ENCODE assay signal across 10 cellular contexts in genomic region chr12:63294327-63294632, GRCh38.
A peak's percentile ranks its signal among the peaks of the same experiment; 100 is the strongest.
DNase-seq lines count a peak whose midpoint lies in the region; ATAC-seq and TF ChIP-seq lines count a peak whose summit lies in the region.
"Had no signal": no experiment of that assay in that cellular context is flagged by ENCODE, and none has a peak within 500 bp of the region (broad histone marks: within the 10 kb centered on the region; RNA-seq: fewer than 3 reads in every experiment).

No MANE protein-coding gene starts in this region.

- POLR2A ChIA-PET in Caco-2 (lab: Charles Lee), result no interaction called here
- POLR2A ChIA-PET in HEK293 (lab: Yijun Ruan, JAX), result no interaction called here

- H3F3A ChIP-seq in MM.1S (ENCODE audit: insufficient read depth, low read length), result no peaks in the 10 kb centered on the region

- no peaks in the 10 kb centered on the region; the same call in 1 of the 2 replicates for H3K9me3 ChIP-seq in Caco-2
- no peaks in the 10 kb centered on the region for H3K9me3 ChIP-seq in HEK293 (ENCODE audit: control insufficient read depth, insufficient read depth, low read depth, low read length)
- H3K9me3 ChIP-seq in NT2/D1 (ENCODE audit: insufficient read depth, low read length), result no peaks in the 10 kb centered on the region
- H3K9me3 ChIP-seq in upper lobe of left lung, result no peaks in the 10 kb centered on the region
- H3K9me3 ChIP-seq in MM.1S (replicated peaks; ENCODE audit: insufficient read depth, low read length), result no peaks in the 10 kb centered on the region

- H3K36me3 Mint-ChIP-seq in Caco-2 (ENCODE audit: insufficient read depth, unreplicated experiment), result no peaks in the 10 kb centered on the region
- no peaks in the 10 kb centered on the region for H3K36me3 Mint-ChIP-seq in activated CD8-positive, alpha-beta memory T cell treated with anti-CD3 and anti-CD28 coated beads, Interleukin-2, amount 10 ng/mL, durations not matched to agents 7 days and 5 days

- CTCF ChIA-PET in Caco-2 (lab: Charles Lee) (interaction anchor here (0.6 kb wide), 1 partner anchor 1732 kb away, joined by 3 read pairs; no protein-coding TSS in a partner anchor), HEK293 (lab: Yijun Ruan, JAX) (interaction anchor here (1.0 kb wide), 1 partner anchor 46 kb away, joined by 3 read pairs; no protein-coding TSS in a partner anchor)
- CTCF ChIA-PET in activated CD8-positive, alpha-beta memory T cell treated with anti-CD3 and anti-CD28 coated beads, Interleukin-2, amount 10 ng/mL, durations not matched to agents 7 days and 5 days (lab: Charles Lee), result no interaction called here

- H3K27me3 Mint-ChIP-seq in Caco-2 (ENCODE audit: insufficient read depth, unreplicated experiment), result no peaks in the 10 kb centered on the region
- peaks cover 4% of the 10 kb centered on the region for H3K27me3 Mint-ChIP-seq in activated CD8-positive, alpha-beta memory T cell treated with anti-CD3 and anti-CD28 coated beads, Interleukin-2, amount 10 ng/mL, durations not matched to agents 7 days and 5 days
- H3K27me3 Mint-ChIP-seq: dendritic cell treated with granulocyte-macrophage colony-stimulating factor and Interleukin-4, amounts not matched to agents 40 ng/mL and 50 ng/mL, for 4 days had no signal

- TF ChIP-seq POLR2A in upper lobe of left lung (IDR thresholded peaks at IDR 0.05), result no peak

- TF ChIP-seq CTCF in Caco-2 (IDR thresholded peaks at IDR 0.05; ENCODE audit: insufficient read depth in 1 of 2, low read depth in 1 of 2, low read length in 1 of 2, severe bottlenecking in 1 of 2, unreplicated experiment in 1 of 2) (no peak), HEK293 (tag by site-specific recombination; IDR thresholded peaks at IDR 0.05) (no peak), upper lobe of left lung (IDR thresholded peaks at IDR 0.05) (no peak), MM.1S (IDR thresholded peaks at IDR 0.05; ENCODE audit: low read length) (no peak)

- H4K20me1 ChIP-seq in MM.1S (ENCODE audit: insufficient read depth, low read length), result no peaks in the 10 kb centered on the region

- no peak overlapping the region for H3K4me3 Mint-ChIP-seq in Caco-2 (ENCODE audit: unreplicated experiment)
- H3K4me3 Mint-ChIP-seq in activated CD8-positive, alpha-beta memory T cell treated with anti-CD3 and anti-CD28 coated beads, Interleukin-2, amount 10 ng/mL, durations not matched to agents 7 days and 5 days, result no peak overlapping the region
- H3K4me3 Mint-ChIP-seq: dendritic cell treated with granulocyte-macrophage colony-stimulating factor and Interleukin-4, amounts not matched to agents 40 ng/mL and 50 ng/mL, for 4 days had no signal

- no peak for ATAC-seq in activated CD8-positive, alpha-beta memory T cell treated with anti-CD3 and anti-CD28 coated beads, Interleukin-2, amount 10 ng/mL, durations not matched to agents 7 days and 5 days
- ATAC-seq in upper lobe of left lung (ENCODE audit: low FRiP score in 2 of 2) (no peak), esophagus mucosa (no peak)
- ATAC-seq: Panc1 had no signal

- H3K9ac ChIP-seq in NT2/D1 (ENCODE audit: insufficient read length, low read depth) (no peak overlapping the region), MM.1S (ENCODE audit: low read length) (no peak overlapping the region)

- H3K27ac ChIP-seq in HEK293 (ENCODE audit: extremely low read depth, low read depth, low read length), result no peak overlapping the region
- H3K27ac ChIP-seq in upper lobe of left lung, result no peak overlapping the region
- no peak overlapping the region for H3K27ac ChIP-seq in MM.1S (ENCODE audit: low read length)

- peaks cover 4% of the 10 kb centered on the region for H3K4me1 Mint-ChIP-seq in Caco-2 (ENCODE audit: low read depth, unreplicated experiment)
- no peaks in the 10 kb centered on the region for H3K4me1 Mint-ChIP-seq in activated CD8-positive, alpha-beta memory T cell treated with anti-CD3 and anti-CD28 coated beads, Interleukin-2, amount 10 ng/mL, durations not matched to agents 7 days and 5 days

- TF ChIP-seq EP300 in upper lobe of left lung (IDR thresholded peaks at IDR 0.05), result no peak

- no peaks in the 10 kb centered on the region for H3K9me3 Mint-ChIP-seq in Caco-2 (ENCODE audit: unreplicated experiment)
- no peaks in the 10 kb centered on the region for H3K9me3 Mint-ChIP-seq in activated CD8-positive, alpha-beta memory T cell treated with anti-CD3 and anti-CD28 coated beads, Interleukin-2, amount 10 ng/mL, durations not matched to agents 7 days and 5 days (ENCODE audit: low read depth)
- H3K9me3 Mint-ChIP-seq: dendritic cell treated with granulocyte-macrophage colony-stimulating factor and Interleukin-4, amounts not matched to agents 40 ng/mL and 50 ng/mL, for 4 days had no signal

- 41 to 54% methylated on average over 1 of the region's 1 CpG for WGBS in upper lobe of left lung, 2 donors

- H3K27me3 ChIP-seq in Caco-2 (replicated peaks; ENCODE audit: control insufficient read depth, insufficient read depth, low read length), result no peaks in the 10 kb centered on the region
- H3K27me3 ChIP-seq in NT2/D1 (ENCODE audit: insufficient read depth, insufficient read length), result no peaks in the 10 kb centered on the region
- no peaks in the 10 kb centered on the region for H3K27me3 ChIP-seq in upper lobe of left lung
- no peaks in the 10 kb centered on the region for H3K27me3 ChIP-seq in MM.1S (replicated peaks; ENCODE audit: insufficient read depth, low read length)

- H3K4me2 ChIP-seq in MM.1S (ENCODE audit: low read depth, low read length), result no peak overlapping the region

- no TSS peak for BruUV-seq in Caco-2 (replicated peaks; lab: Mats Ljungman, UMichigan)

- no peaks in the 10 kb centered on the region for H3K9me2 ChIP-seq in MM.1S (replicated peaks; ENCODE audit: insufficient read depth, low read length)

- H3K36me3 ChIP-seq in Caco-2 (ENCODE audit: control insufficient read depth, insufficient read depth, low read length) (no peaks in the 10 kb centered on the region), HEK293 (ENCODE audit: control insufficient read depth in 2 of 2, insufficient read depth in 1 of 2, low read length in 2 of 2) (no peaks in the 10 kb centered on the region), NT2/D1 (ENCODE audit: insufficient read depth, insufficient read length, low read length) (no peaks in the 10 kb centered on the region), upper lobe of left lung (no peaks in the 10 kb centered on the region), MM.1S (replicated peaks; ENCODE audit: insufficient read depth, low read length) (no peaks in the 10 kb centered on the region)

- peaks cover 15% of the 10 kb centered on the region; the same call in 1 of the 2 replicates for H3K4me1 ChIP-seq in Caco-2
- H3K4me1 ChIP-seq in HEK293 (ENCODE audit: control insufficient read depth, insufficient read depth, low read length), result no peaks in the 10 kb centered on the region; the same call in 1 of the 2 replicates
- no peaks in the 10 kb centered on the region for H3K4me1 ChIP-seq in NT2/D1 (ENCODE audit: insufficient read depth, insufficient read length)
- H3K4me1 ChIP-seq in upper lobe of left lung, result no peaks in the 10 kb centered on the region
- H3K4me1 ChIP-seq in MM.1S (ENCODE audit: low read length), result no peaks in the 10 kb centered on the region

- H3K4me3 ChIP-seq in Caco-2 (ENCODE audit: low read depth, low read length), result no peak overlapping the region
- H3K4me3 ChIP-seq in HEK293 (ENCODE audit: low read depth, low read length), result no peak overlapping the region
- H3K4me3 ChIP-seq in NT2/D1 (ENCODE audit: insufficient read length, low read depth), result no peak overlapping the region
- H3K4me3 ChIP-seq in upper lobe of left lung, result no peak overlapping the region
- no peak overlapping the region for H3K4me3 ChIP-seq in MM.1S (ENCODE audit: low read length)

- intact Hi-C loops in Caco-2 (cut with micrococcal nuclease; ENCODE audit: unreplicated experiment), result no loop called here

- no peaks in the 10 kb centered on the region for H3K79me2 ChIP-seq in MM.1S (ENCODE audit: low read length)

- H3K27ac Mint-ChIP-seq in Caco-2 (ENCODE audit: unreplicated experiment), result peak overlapping the region; percentile 64
- H3K27ac Mint-ChIP-seq in activated CD8-positive, alpha-beta memory T cell treated with anti-CD3 and anti-CD28 coated beads, Interleukin-2, amount 10 ng/mL, durations not matched to agents 7 days and 5 days, result no peak overlapping the region
- H3K27ac Mint-ChIP-seq: dendritic cell treated with granulocyte-macrophage colony-stimulating factor and Interleukin-4, amounts not matched to agents 40 ng/mL and 50 ng/mL, for 4 days had no signal

- no peak overlapping the region for H2AFZ ChIP-seq in MM.1S (ENCODE audit: low read length)

- peak; percentile 46 to 52 for DNase-seq in Caco-2
- DNase-seq in NT2/D1 (ENCODE audit: low read depth, low spot score), result peak; percentile 8
- peak; percentile 47 for DNase-seq in foreskin melanocyte
- no peak for DNase-seq in activated CD8-positive, alpha-beta memory T cell treated with anti-CD3 and anti-CD28 coated beads, Interleukin-2, amount 10 ng/mL, durations not matched to agents 7 days and 5 days
- DNase-seq in upper lobe of left lung, result no peak
- DNase-seq in MM.1S, result no peak

TF ChIP-seq in HEK293, 187 proteins besides CTCF, POLR2A, EP300 and RAD21 (continues in another document):
- no peak for TF ChIP-seq ZNF571 (tag by site-specific recombination; IDR thresholded peaks at IDR 0.05)
- TF ChIP-seq BCL6B (tag by site-specific recombination; IDR thresholded peaks at IDR 0.05), result peak; percentile 82
- no peak for TF ChIP-seq ZNF501 (tag by site-specific recombination; IDR thresholded peaks at IDR 0.05)
- no peak for TF ChIP-seq ZNF621 (tag by site-specific recombination; IDR thresholded peaks at IDR 0.05)
- TF ChIP-seq ZNF701 (tag by site-specific recombination; IDR thresholded peaks at IDR 0.05), result no peak
- no peak for TF ChIP-seq ZFP37 (tag by site-specific recombination; IDR thresholded peaks at IDR 0.05)
- no peak for TF ChIP-seq WT1 (tag by site-specific recombination; IDR thresholded peaks at IDR 0.05)
- no peak for TF ChIP-seq ZNF157 (tag by site-specific recombination; IDR thresholded peaks at IDR 0.05)
- TF ChIP-seq ZFP3 (tag by site-specific recombination; IDR thresholded peaks at IDR 0.05; ENCODE audit: low read depth), result no peak

Comparison
In these comparisons a context has a peak if more than half of its experiments do, and no peak if none do; other contexts are left out.
1. DNase-seq: peak in Caco-2 (2 of 2), NT2/D1 (single experiment) and foreskin melanocyte (single experiment); none in activated CD8-positive, alpha-beta memory T cell treated with anti-CD3 and anti-CD28 coated beads, Interleukin-2, amount 10 ng/mL, durations not matched to agents 7 days and 5 days (single experiment), upper lobe of left lung (0 of 2) and MM.1S (single experiment).